Comparison of ENCODE assay signal across 10 cellular contexts in the genomic region with DNA sequence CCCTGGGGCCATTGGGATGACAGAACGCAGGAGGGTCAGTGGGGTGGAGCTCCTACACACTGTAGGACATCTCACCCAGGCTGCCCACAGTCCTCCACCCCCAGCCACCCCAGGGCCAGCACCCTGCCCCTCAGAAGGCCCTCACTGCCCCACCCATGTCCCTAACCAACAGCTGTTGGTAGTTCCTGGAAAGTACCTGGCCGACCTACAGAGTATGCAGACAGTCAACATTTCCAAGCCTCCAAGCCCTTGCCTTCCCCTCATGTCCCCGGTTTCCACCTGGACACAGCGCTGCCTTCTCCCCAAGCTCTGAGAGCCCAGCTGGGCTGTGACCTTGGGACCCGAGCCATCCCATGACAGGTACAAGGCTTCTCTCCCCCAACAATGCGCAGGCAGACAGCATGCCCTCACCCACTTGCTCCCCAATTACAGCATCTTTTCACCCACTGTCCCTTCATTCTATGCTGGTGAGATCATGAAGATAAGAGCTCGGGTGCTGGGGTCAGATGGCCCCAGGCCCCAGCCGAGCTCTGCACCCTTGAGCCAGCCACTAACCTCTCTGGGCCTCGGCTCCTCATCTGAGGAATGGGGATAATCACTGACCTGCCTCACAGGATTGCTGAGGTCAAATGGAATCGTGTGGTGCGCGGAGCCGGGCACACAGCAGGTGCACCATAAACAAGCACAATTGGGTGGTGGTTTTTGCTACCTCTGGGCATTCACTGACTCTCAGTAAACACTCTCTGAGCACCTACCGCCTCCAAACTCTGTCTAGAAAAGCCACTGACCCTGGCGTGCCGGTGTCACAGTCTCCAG. TPM values are rescaled to one million over a fixed set of nuclear protein-coding genes. Genes with fewer than 3 reads are reported as not detected.
DNase-seq lines count a peak whose midpoint lies in the region; ATAC-seq lines count a peak whose summit lies in the region.
"Had no signal": no experiment of that assay in that cellular context is flagged by ENCODE, and none has a peak within 500 bp of the region (broad histone marks: within the 10 kb centered on the region; RNA-seq: fewer than 3 reads in every experiment).

No MANE protein-coding gene starts in this region.

- H3K27ac ChIP-seq in temporal lobe (ENCODE audit: low read depth, low read length) = peak overlapping the region; percentile 98

- H3K9me3 Mint-ChIP-seq in activated CD4-positive, alpha-beta T cell treated with anti-CD3 and anti-CD28 coated beads, Interleukin-2, amount 10 ng/mL, durations not matched to agents 24 days and 14 days = no peaks in the 10 kb centered on the region
- no peaks in the 10 kb centered on the region for H3K9me3 Mint-ChIP-seq in activated CD4-positive, alpha-beta memory T cell treated with anti-CD3 and anti-CD28 coated beads for 36 hours

- CTCF ChIA-PET in activated CD4-positive, alpha-beta memory T cell treated with anti-CD3 and anti-CD28 coated beads for 36 hours (lab: Charles Lee) = interaction anchor here (4.8 to 9.6 kb wide), 4 partner anchors 10 to 36 kb away, joined by 27 to 65 read pairs (median 62); partner anchors contain the start of gene LAPTM5

- H3K27me3 Mint-ChIP-seq in activated CD4-positive, alpha-beta T cell treated with anti-CD3 and anti-CD28 coated beads, Interleukin-2, amount 10 ng/mL, durations not matched to agents 24 days and 14 days = no peaks in the 10 kb centered on the region
- H3K27me3 Mint-ChIP-seq in activated CD4-positive, alpha-beta memory T cell treated with anti-CD3 and anti-CD28 coated beads for 36 hours = no peaks in the 10 kb centered on the region

- peak overlapping the region; percentile 99 for H3K27ac Mint-ChIP-seq in activated CD4-positive, alpha-beta T cell treated with anti-CD3 and anti-CD28 coated beads, Interleukin-2, amount 10 ng/mL, durations not matched to agents 24 days and 14 days
- H3K27ac Mint-ChIP-seq in activated CD4-positive, alpha-beta memory T cell treated with anti-CD3 and anti-CD28 coated beads for 36 hours = peak overlapping the region; percentile 96

- peak; percentile 78 for ATAC-seq in left colon
- ATAC-seq in GM18858 (IDR thresholded peaks at IDR 0.05; ENCODE audit: unreplicated experiment) = no peak
- ATAC-seq in GM21619 (IDR thresholded peaks at IDR 0.05; ENCODE audit: unreplicated experiment) = no peak

- DNase-seq in activated CD4-positive, alpha-beta T cell treated with anti-CD3 and anti-CD28 coated beads, Interleukin-2, amount 10 ng/mL, durations not matched to agents 24 days and 14 days = peak; percentile 64
- DNase-seq in activated CD4-positive, alpha-beta T cell treated with anti-CD3 and anti-CD28 coated beads for 4 hours = no peak
- no peak for DNase-seq in activated CD4-positive, alpha-beta memory T cell treated with anti-CD3 and anti-CD28 coated beads for 36 hours
- DNase-seq in left colon (peak in 1 of 2 donors; percentile 34), CD1c-positive myeloid dendritic cell (ENCODE audit: extremely low spot score) (no peak)
- DNase-seq: NCI-H524 treated with DMSO at 0.1 percent for 48 hours had no signal

- POLR2A ChIA-PET in activated CD4-positive, alpha-beta memory T cell treated with anti-CD3 and anti-CD28 coated beads for 36 hours (lab: Charles Lee) = interaction anchor here (0.5 to 5.5 kb wide), 3 partner anchors 10 to 34 kb away, joined by 3 to 75 read pairs (median 9); partner anchors contain the start of gene LAPTM5

- H3K36me3 Mint-ChIP-seq in activated CD4-positive, alpha-beta T cell treated with anti-CD3 and anti-CD28 coated beads, Interleukin-2, amount 10 ng/mL, durations not matched to agents 24 days and 14 days (ENCODE audit: low read depth) = peaks cover 40% of the 10 kb centered on the region
- peaks cover 31% of the 10 kb centered on the region for H3K36me3 Mint-ChIP-seq in activated CD4-positive, alpha-beta memory T cell treated with anti-CD3 and anti-CD28 coated beads for 36 hours

- intact Hi-C loops in activated CD4-positive, alpha-beta T cell treated with anti-CD3 and anti-CD28 coated beads, Interleukin-2, amount 10 ng/mL, durations not matched to agents 24 days and 14 days (cut with micrococcal nuclease) = loop anchor here (10.0 kb wide), 1 partner anchor 318 kb away; the partner anchor contains the start of gene PUM1
- intact Hi-C loops in activated CD4-positive, alpha-beta memory T cell treated with anti-CD3 and anti-CD28 coated beads for 36 hours (cut with micrococcal nuclease) = no loop called here
- intact Hi-C loops in left colon (cut with DNase I, micrococcal nuclease) = no loop called here

- H3K4me1 Mint-ChIP-seq in activated CD4-positive, alpha-beta T cell treated with anti-CD3 and anti-CD28 coated beads, Interleukin-2, amount 10 ng/mL, durations not matched to agents 24 days and 14 days = peaks cover 94% of the 10 kb centered on the region
- H3K4me1 Mint-ChIP-seq in activated CD4-positive, alpha-beta memory T cell treated with anti-CD3 and anti-CD28 coated beads for 36 hours (ENCODE audit: low read depth) = peaks cover 98% of the 10 kb centered on the region

- H3K4me3 Mint-ChIP-seq in activated CD4-positive, alpha-beta T cell treated with anti-CD3 and anti-CD28 coated beads, Interleukin-2, amount 10 ng/mL, durations not matched to agents 24 days and 14 days = peak overlapping the region; percentile 89
- peak overlapping the region; percentile 35 for H3K4me3 Mint-ChIP-seq in activated CD4-positive, alpha-beta memory T cell treated with anti-CD3 and anti-CD28 coated beads for 36 hours

RNA-seq across cellular contexts. Expression of gene LAPTM5, which starts 11.2 kb away (rescaled TPM):
- total RNA-seq in activated CD4-positive, alpha-beta T cell treated with anti-CD3 and anti-CD28 coated beads, Interleukin-2, amount 10 ng/mL, durations not matched to agents 24 days and 14 days = 178 and 179 TPM in 2 replicates
- 100 to 1,000 TPM; 190 to 196 TPM for total RNA-seq in activated CD4-positive, alpha-beta memory T cell treated with anti-CD3 and anti-CD28 coated beads for 36 hours
- 10 to 100 TPM; 10.7 to 49.1 TPM for total RNA-seq in left colon
- total RNA-seq in temporal lobe = 3.9 TPM

RNA-seq across cellular contexts. Expression of gene MATN1, which starts 23.0 kb away (rescaled TPM):
- total RNA-seq in activated CD4-positive, alpha-beta T cell treated with anti-CD3 and anti-CD28 coated beads, Interleukin-2, amount 10 ng/mL, durations not matched to agents 24 days and 14 days = 0.50 and 0.54 TPM in 2 replicates
- under 1 TPM in 1 of 2 experiments, not detected in 1; 0.34 TPM for total RNA-seq in activated CD4-positive, alpha-beta memory T cell treated with anti-CD3 and anti-CD28 coated beads for 36 hours
- not detected for total RNA-seq in left colon
- under 0.01 TPM for total RNA-seq in temporal lobe
- total RNA-seq: T-helper 2 cell treated with Interferon-gamma antibody and Interleukin-4, amounts not matched to agents 100 ng/mL and 5 ng/mL, for 36 hours had no signal
